15 cellular contexts compared by ENCODE assay signal in the genomic region with DNA sequence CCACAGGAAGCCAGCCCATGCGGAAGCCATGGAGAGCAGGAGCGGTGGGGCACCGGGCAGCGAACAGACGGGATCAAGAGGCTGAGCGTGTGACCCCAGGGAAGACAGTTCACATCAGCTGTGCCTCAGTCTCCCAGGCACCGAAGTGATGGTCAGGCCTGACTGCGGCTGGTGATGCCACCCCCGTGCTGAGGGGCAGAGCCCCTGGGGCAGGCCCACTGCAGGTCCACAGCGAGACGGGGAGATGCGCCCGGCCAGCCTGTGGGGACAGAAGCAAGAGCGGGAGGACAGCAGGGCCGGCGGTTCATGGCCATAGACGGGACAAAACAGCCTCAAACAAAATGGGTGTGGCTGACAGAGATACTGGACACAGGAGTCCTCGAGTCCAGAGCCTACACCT.
"Had no signal": no experiment of that assay in that cellular context is flagged by ENCODE, and none has a peak within 500 bp of the region (broad histone marks: within the 10 kb centered on the region; RNA-seq: fewer than 3 reads in every experiment).

No MANE protein-coding gene starts in this region.

- ATAC-seq: left colon; naive thymus-derived CD8-positive, alpha-beta T cell; stimulated activated memory B cell treated with anti-CD40 and anti-IgM and Interleukin-4, amounts not matched to agents 10 μg/mL and 1 μg/mL and 100 μg/mL, for 72 hours had no signal

- H3K4me2 ChIP-seq: smooth muscle cell had no signal

- H3K4me3 Mint-ChIP-seq: naive thymus-derived CD8-positive, alpha-beta T cell; stimulated activated memory B cell treated with anti-CD40 and anti-IgM and Interleukin-4, amounts not matched to agents 10 μg/mL and 1 μg/mL and 100 μg/mL, for 72 hours; stimulated activated naive CD8-positive, alpha-beta T cell treated with anti-CD3 and anti-CD28 coated beads, Interleukin-15, Interleukin-2, amounts not matched to agents 100 ng/mL and 50 ng/mL, for 24 hours had no signal

- H3K27ac ChIP-seq: ovary had no signal

- DNase-seq: effector CD4-positive, alpha-beta T cell; foreskin melanocyte; head of caudate nucleus; hippocampal formation; left colon; left ventricle myocardium superior; naive thymus-derived CD8-positive, alpha-beta T cell; ovary; stimulated activated CD4-positive, alpha-beta T cell treated with anti-CD3 and anti-CD28 coated beads, Interleukin-4, amount 100 ng/mL, for 24 hours had no signal

- H3K4me1 Mint-ChIP-seq: stimulated activated memory B cell treated with anti-CD40 and anti-IgM and Interleukin-4, amounts not matched to agents 10 μg/mL and 1 μg/mL and 100 μg/mL, for 72 hours had no signal

- H3K4me3 ChIP-seq: coronary artery, ovary, smooth muscle cell, tibial artery had no signal

- H3K27me3 ChIP-seq: ovary, tibial artery had no signal

- H3K9me3 ChIP-seq: ovary, tibial artery had no signal

- H3K36me3 Mint-ChIP-seq: naive thymus-derived CD8-positive, alpha-beta T cell; stimulated activated memory B cell treated with anti-CD40 and anti-IgM and Interleukin-4, amounts not matched to agents 10 μg/mL and 1 μg/mL and 100 μg/mL, for 72 hours had no signal

- H3K27ac Mint-ChIP-seq: progenitor cell of endocrine pancreas; stimulated activated memory B cell treated with anti-CD40 and anti-IgM and Interleukin-4, amounts not matched to agents 10 μg/mL and 1 μg/mL and 100 μg/mL, for 72 hours; stimulated activated naive CD8-positive, alpha-beta T cell treated with anti-CD3 and anti-CD28 coated beads, Interleukin-15, Interleukin-2, amounts not matched to agents 100 ng/mL and 50 ng/mL, for 24 hours had no signal

- H3K36me3 ChIP-seq: ovary, tibial artery had no signal

- H3K9me3 Mint-ChIP-seq: naive thymus-derived CD8-positive, alpha-beta T cell; stimulated activated memory B cell treated with anti-CD40 and anti-IgM and Interleukin-4, amounts not matched to agents 10 μg/mL and 1 μg/mL and 100 μg/mL, for 72 hours; stimulated activated naive CD8-positive, alpha-beta T cell treated with anti-CD3 and anti-CD28 coated beads, Interleukin-15, Interleukin-2, amounts not matched to agents 100 ng/mL and 50 ng/mL, for 24 hours had no signal
